ENCODE assay signal across 8 cellular contexts in the genomic region with DNA sequence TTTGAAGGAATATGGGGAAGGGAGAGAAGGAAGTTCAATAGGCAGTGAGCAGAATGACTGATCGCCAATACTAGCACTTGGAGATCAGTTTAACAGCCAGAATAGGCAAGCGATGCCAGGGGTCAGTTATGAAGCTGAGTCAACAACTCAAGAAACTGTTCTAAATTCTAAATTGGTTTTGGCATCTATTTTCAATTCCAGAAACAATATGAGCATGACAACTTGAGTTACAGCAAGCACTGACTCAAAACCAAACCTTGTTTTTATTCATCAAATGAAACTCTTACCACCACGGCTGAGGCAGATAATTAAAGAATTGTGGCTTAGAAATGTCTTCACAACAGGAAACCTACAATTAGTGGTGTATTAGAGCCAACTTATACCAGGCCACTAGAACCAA.
DNase-seq lines count a peak whose midpoint lies in the region; ATAC-seq and TF ChIP-seq lines count a peak whose summit lies in the region.

No MANE protein-coding gene starts in this region.

- H3K4me1 ChIP-seq in thoracic aorta (ENCODE audit: control insufficient read depth in 1 of 2, low read depth in 2 of 2) (peaks cover 18 to 19% of the 10 kb centered on the region in 2 donors), OCI-LY7 (ENCODE audit: insufficient read depth, low read length, poor library complexity, severe bottlenecking) (no peaks in the 10 kb centered on the region), SJCRH30 (no peaks in the 10 kb centered on the region)

- POLR2A ChIA-PET in OCI-LY7 (lab: Charles Lee), result interaction anchor here (0.5 kb wide), 1 partner anchor 22 kb away, joined by 6 read pairs; no protein-coding TSS in a partner anchor

- no peak overlapping the region for H2AFZ ChIP-seq in OCI-LY7 (ENCODE audit: low read length)

- no peak overlapping the region for H3K4me3 ChIP-seq in choroid plexus epithelial cell (ENCODE audit: low read depth, low read length)
- peak overlapping the region; percentile 63 for H3K4me3 ChIP-seq in thoracic aorta
- H3K4me3 ChIP-seq in OCI-LY7 (ENCODE audit: low read depth, low read length, poor library complexity, severe bottlenecking), result no peak overlapping the region
- no peak overlapping the region for H3K4me3 ChIP-seq in SJCRH30

- H4K20me1 ChIP-seq in OCI-LY7 (ENCODE audit: insufficient read depth, low read length), result no peaks in the 10 kb centered on the region

- H3K4me2 ChIP-seq in OCI-LY7 (ENCODE audit: low read length), result no peak overlapping the region

- no peaks in the 10 kb centered on the region for H3K36me3 ChIP-seq in thoracic aorta
- 0 out of 2 replicates have a peak, but pooled peaks cover 10% of the 10 kb centered on the region for H3K36me3 ChIP-seq in OCI-LY7 (ENCODE audit: insufficient read depth, low read length)
- H3K36me3 ChIP-seq in SJCRH30, result no peaks in the 10 kb centered on the region

- DNase-seq in GM03348 (ENCODE audit: low spot score), result peak; percentile 31
- DNase-seq in choroid plexus epithelial cell (ENCODE audit: low read depth), result peak; percentile 61
- no peak for DNase-seq in thoracic aorta (ENCODE audit: low spot score)
- no peak for DNase-seq in NK-92 treated with Interleukin-12 subunit alpha and Interleukin-12 subunit beta, amount 100 ng/mL, for 24 hours (lab: John Stamatoyannopoulos, UW)
- DNase-seq in OCI-LY7 (ENCODE audit: low spot score), result no peak
- DNase-seq in SJCRH30, result no peak

- no peaks in the 10 kb centered on the region for H3K9me2 ChIP-seq in OCI-LY7 (ENCODE audit: insufficient read depth, low read length)

- H3K79me2 ChIP-seq in OCI-LY7 (ENCODE audit: insufficient read depth, low read depth, low read length), result no peaks in the 10 kb centered on the region

- TF ChIP-seq CTCF in choroid plexus epithelial cell (conservative IDR thresholded peaks at IDR 0.05; ENCODE audit: low read depth, low read length) (no peak), thoracic aorta (IDR thresholded peaks at IDR 0.05) (no peak), OCI-LY7 (conservative IDR thresholded peaks at IDR 0.05; ENCODE audit: low read length) (no peak)

- H3K27ac ChIP-seq in thoracic aorta, result peak overlapping the region; percentile 52 to 85
- H3K27ac ChIP-seq in OCI-LY7 (ENCODE audit: low read depth, low read length, poor library complexity, severe bottlenecking), result no peak overlapping the region
- no peak overlapping the region for H3K27ac ChIP-seq in SJCRH30

- ATAC-seq in GM19455 (IDR thresholded peaks at IDR 0.05; ENCODE audit: unreplicated experiment), result peak; percentile 87
- peak; percentile 83 for ATAC-seq in HG03439 (IDR thresholded peaks at IDR 0.05; ENCODE audit: unreplicated experiment)
- peak; percentile 52 for ATAC-seq in thoracic aorta (ENCODE audit: insufficient number of reproducible peaks, low FRiP score, low read depth)

- intact Hi-C loops in OCI-LY7 (cut with micrococcal nuclease; ENCODE audit: unreplicated experiment), result no loop called here

- CTCF ChIA-PET in OCI-LY7 (lab: Charles Lee; ENCODE audit: unreplicated experiment), result no interaction called here

- BruUV-seq in OCI-LY7 (replicated peaks; lab: Mats Ljungman, UMichigan), result no TSS peak

- H3K9me3 ChIP-seq in thoracic aorta (no peaks in the 10 kb centered on the region), OCI-LY7 (ENCODE audit: low read length) (no peaks in the 10 kb centered on the region), SJCRH30 (replicated peaks) (no peaks in the 10 kb centered on the region)

- H3K27me3 ChIP-seq in thoracic aorta (replicated peaks; ENCODE audit: insufficient read depth), result no peaks in the 10 kb centered on the region
- no peaks in the 10 kb centered on the region for H3K27me3 ChIP-seq in SJCRH30

Comparison
In these comparisons a context has a peak if more than half of its experiments do, and no peak if none do; other contexts are left out.
1. DNase-seq: peak in GM03348 (single experiment) and choroid plexus epithelial cell (single experiment); none in thoracic aorta (single experiment), NK-92 treated with Interleukin-12 subunit alpha and Interleukin-12 subunit beta, amount 100 ng/mL, for 24 hours (single experiment), OCI-LY7 (single experiment) and SJCRH30 (0 of 2).
2. H3K27ac ChIP-seq: peak in thoracic aorta (2 of 2); none in OCI-LY7 (single experiment) and SJCRH30 (single experiment).
3. Peak in every context shown above with its lines, with median percentiles within 50 percentile points of each other: ATAC-seq.